8 cellular contexts compared by ENCODE assay signal in genomic region chr10:34815174-34816066, GRCh38. TPM values are rescaled to one million over a fixed set of nuclear protein-coding genes. Genes with fewer than 3 reads are reported as not detected.
DNase-seq lines count a peak whose midpoint lies in the region; ATAC-seq, FAIRE-seq and TF ChIP-seq lines count a peak whose summit lies in the region.

Gene PARD3 (minus strand): TSS chr10:34815296. CDS start chr10:34814995, 301 bp downstream.

- H3K4me1 ChIP-seq in neural progenitor cell: peaks cover 22% of the 10 kb centered on the region

- peaks cover 2% of the 10 kb centered on the region for H3K36me3 Mint-ChIP-seq in neural progenitor cell

- peaks cover 42% of the 10 kb centered on the region for H3K4me1 Mint-ChIP-seq in neural progenitor cell

- peak within 1 kb of the TSS; percentile 75 for H3K27ac ChIP-seq in neural progenitor cell

- H2AFZ ChIP-seq in neural progenitor cell (replicated peaks): peak within 1 kb of the TSS; percentile 97

- ATAC-seq in GM19452 (IDR thresholded peaks at IDR 0.05; ENCODE audit: unreplicated experiment) (peak; percentile 51), GM21717 (IDR thresholded peaks at IDR 0.05; ENCODE audit: unreplicated experiment) (no peak)

- H3K9me3 Mint-ChIP-seq in neural progenitor cell: no peaks in the 10 kb centered on the region

- no peaks in the 10 kb centered on the region for H3K9me3 ChIP-seq in neural progenitor cell (ENCODE audit: low read depth)

- DNase-seq in Caki2 (ENCODE audit: low read depth) (peak; percentile 60), M059J (ENCODE audit: low read depth) (peak; percentile 55), frontal cortex (ENCODE audit: low spot score in 2 of 2) (peak; percentile 80), neural progenitor cell (ENCODE audit: low spot score) (peak; percentile 90), CD1c-positive myeloid dendritic cell (ENCODE audit: extremely low spot score) (no peak)
- peak; percentile 24 to 42 for DNase-seq in activated T-cell treated with anti-CD3 and anti-CD28 coated beads, Interleukin-2, amount 50 U/mL, for 48 hours

- peaks cover 41% of the 10 kb centered on the region for H3K79me2 ChIP-seq in neural progenitor cell (ENCODE audit: low read depth)

- H3F3A ChIP-seq in neural progenitor cell (ENCODE audit: low read depth): peaks cover 11% of the 10 kb centered on the region

- peaks cover 26% of the 10 kb centered on the region for H3K27me3 ChIP-seq in neural progenitor cell

- H3K27ac Mint-ChIP-seq in neural progenitor cell: peak within 1 kb of the TSS; percentile 54

- H3K4me3 ChIP-seq in neural progenitor cell: peak within 1 kb of the TSS; percentile 98

- FAIRE-seq in frontal cortex (lab: Jason Lieb, UNC): no peak

- no peaks in the 10 kb centered on the region for H3K36me3 ChIP-seq in neural progenitor cell

- peaks cover 43% of the 10 kb centered on the region for H4K20me1 ChIP-seq in neural progenitor cell (ENCODE audit: low read depth)

- H3K4me2 ChIP-seq in neural progenitor cell: peak within 1 kb of the TSS; percentile 97

- no peak for TF ChIP-seq CTCF in neural progenitor cell (IDR thresholded peaks at IDR 0.05)

- in situ Hi-C loops in Caki2 (cut with HindIII; ENCODE audit: low pct_unique_long_range_greater_than_20kb, low sequenced_read_pairs): no loop called here

- H3K27me3 Mint-ChIP-seq in neural progenitor cell (ENCODE audit: insufficient read depth, low read depth): peaks cover 4% of the 10 kb centered on the region

- peak within 1 kb of the TSS; percentile 96 for H3K4me3 Mint-ChIP-seq in neural progenitor cell

- peak within 1 kb of the TSS; percentile 68 for H3K9ac ChIP-seq in neural progenitor cell

RNA-seq across cellular contexts. Expression of gene PARD3, which starts in this region (rescaled TPM):
- 237 and 254 TPM in 2 replicates for total RNA-seq in Caki2 (2014; rRNA removed; shearing (Covaris generic); ENCODE audit: low replicate concordance)
- 17.0 and 19.2 TPM in 2 replicates for total RNA-seq in M059J (2014; rRNA removed; shearing (Covaris generic))
- total RNA-seq in frontal cortex: 27.7 TPM
- total RNA-seq in neural progenitor cell (ENCODE audit: low replicate concordance): 55.3 and 58.7 TPM in 2 replicates
